Comparison of ENCODE assay signal across 9 cellular contexts in genomic region chr1:38004284-38005101, GRCh38.
A peak's percentile ranks its signal among the peaks of the same experiment; 100 is the strongest.
DNase-seq lines count a peak whose midpoint lies in the region; ATAC-seq and TF ChIP-seq lines count a peak whose summit lies in the region.
"Had no signal": no experiment of that assay in that cellular context is flagged by ENCODE, and none has a peak within 500 bp of the region (broad histone marks: within the 10 kb centered on the region; RNA-seq: fewer than 3 reads in every experiment).

No MANE protein-coding gene starts in this region.

- H3K4me3 ChIP-seq in neutrophil (ENCODE audit: low read depth in 1 of 2, low read length in 1 of 2), result peak overlapping the region; percentile 77 to 92

- TF ChIP-seq CTCF in neutrophil (IDR thresholded peaks at IDR 0.05), result no peak

- H3K4me1 ChIP-seq in neutrophil (ENCODE audit: control insufficient read depth in 1 of 2, insufficient read depth in 1 of 2, low read depth in 1 of 2, low read length in 1 of 2), result peaks cover 50 to 62% of the 10 kb centered on the region in 2 experiments

- no peaks in the 10 kb centered on the region for H3K36me3 ChIP-seq in neutrophil

- peak overlapping the region; percentile 25 for H3K27ac ChIP-seq in epithelial cell of prostate
- peak overlapping the region; percentile 91 for H3K27ac ChIP-seq in neutrophil
- H3K27ac ChIP-seq: 22Rv1 had no signal

- peak; percentile 48 for DNase-seq in DMS53 (lab: John Stamatoyannopoulos, UW)
- DNase-seq in DMS53 treated with DMSO at 0.1 percent for 48 hours (lab: John Stamatoyannopoulos, UW; ENCODE audit: unreplicated experiment), result no peak
- DNase-seq in epithelial cell of prostate (ENCODE audit: low read depth, low spot score), result no peak
- no peak for DNase-seq in DMS79 (lab: John Stamatoyannopoulos, UW)

- peak; percentile 14 for ATAC-seq in SK-N-SH treated with all-trans-retinoic acid at 6 μM for 48 hours
- no peak for ATAC-seq in GM21447 (IDR thresholded peaks at IDR 0.05; ENCODE audit: unreplicated experiment)
- no peak for ATAC-seq in GM21423 (IDR thresholded peaks at IDR 0.05; ENCODE audit: unreplicated experiment)

- H3K27me3 ChIP-seq in neutrophil, result no peaks in the 10 kb centered on the region

- no peaks in the 10 kb centered on the region for H3K9me3 ChIP-seq in neutrophil

TF ChIP-seq in SK-N-SH treated with all-trans-retinoic acid at 6 μM for 48 hours, 23 proteins besides CTCF, POLR2A, EP300 and RAD21:
- TF ChIP-seq ZNF70 (CRISPR knock-in tag; IDR thresholded peaks at IDR 0.05), result no peak
- no peak for TF ChIP-seq CREB5 (CRISPR knock-in tag; IDR thresholded peaks at IDR 0.05; ENCODE audit: low read depth)
- no peak for TF ChIP-seq GLIS3 (CRISPR knock-in tag; IDR thresholded peaks at IDR 0.05)
- TF ChIP-seq ZFP30 (CRISPR knock-in tag; IDR thresholded peaks at IDR 0.05), result no peak
- no peak for TF ChIP-seq ZFP3 (CRISPR knock-in tag; IDR thresholded peaks at IDR 0.05)
- no peak for TF ChIP-seq ISL1 (CRISPR knock-in tag; IDR thresholded peaks at IDR 0.05)
TF ChIP-seq in SK-N-SH treated with all-trans-retinoic acid at 6 μM for 48 hours: peak in this region for 0.
